In genomic region chr2:101305492-101306123, GRCh38 we compare ENCODE assay signal across 10 cellular contexts. TPM values are rescaled to one million over a fixed set of nuclear protein-coding genes. Genes with fewer than 3 reads are reported as not detected.
DNase-seq lines count a peak whose midpoint lies in the region; ATAC-seq, FAIRE-seq and TF ChIP-seq lines count a peak whose summit lies in the region.
"Had no signal": no experiment of that assay in that cellular context is flagged by ENCODE, and none has a peak within 500 bp of the region (broad histone marks: within the 10 kb centered on the region; RNA-seq: fewer than 3 reads in every experiment).

No MANE protein-coding gene starts in this region.

- H3K4me3 Mint-ChIP-seq in activated naive CD4-positive, alpha-beta T cell treated with anti-CD3 and anti-CD28 coated beads for 36 hours: peak overlapping the region; percentile 82
- peak overlapping the region; percentile 89 for H3K4me3 Mint-ChIP-seq in type B pancreatic cell

- H3K27me3 Mint-ChIP-seq in activated naive CD4-positive, alpha-beta T cell treated with anti-CD3 and anti-CD28 coated beads for 36 hours (ENCODE audit: low read depth): no peaks in the 10 kb centered on the region
- no peaks in the 10 kb centered on the region for H3K27me3 Mint-ChIP-seq in type B pancreatic cell

- no peak for TF ChIP-seq CTCF in ascending aorta (IDR thresholded peaks at IDR 0.05)
- TF ChIP-seq CTCF in type B pancreatic cell (conservative IDR thresholded peaks at IDR 0.05): no peak

- no peaks in the 10 kb centered on the region for H3K9me3 Mint-ChIP-seq in activated naive CD4-positive, alpha-beta T cell treated with anti-CD3 and anti-CD28 coated beads for 36 hours
- H3K9me3 Mint-ChIP-seq in type B pancreatic cell: no peaks in the 10 kb centered on the region

- peaks cover 0 to 3% of the 10 kb centered on the region in 2 donors for H3K36me3 ChIP-seq in ascending aorta

- DNase-seq in activated naive CD4-positive, alpha-beta T cell treated with anti-CD3 and anti-CD28 coated beads for 36 hours: no peak
- no peak for DNase-seq in activated naive CD4-positive, alpha-beta T cell treated with Interleukin-2 at 50 U/mL for 16 hours
- DNase-seq in ascending aorta (ENCODE audit: low spot score in 2 of 2): no peak
- peak; percentile 33 for DNase-seq in kidney glomerular epithelial cell (lab: John Stamatoyannopoulos, UW)
- DNase-seq in type B pancreatic cell (ENCODE audit: extremely low spot score, unreplicated experiment): no peak
- no peak for DNase-seq in GM12892 (ENCODE audit: insufficient read length)
- DNase-seq: DMS53, NCI-H510A had no signal

- H3K27ac ChIP-seq in ascending aorta: peak overlapping the region; percentile 9 to 94

- peak overlapping the region; percentile 16 for H3K27ac Mint-ChIP-seq in activated naive CD4-positive, alpha-beta T cell treated with anti-CD3 and anti-CD28 coated beads for 36 hours
- H3K27ac Mint-ChIP-seq in type B pancreatic cell: peak overlapping the region; percentile 6

- ATAC-seq in HG03439 (IDR thresholded peaks at IDR 0.05; ENCODE audit: unreplicated experiment): no peak
- no peak for ATAC-seq in activated CD4-positive, CD25-positive, alpha-beta regulatory T cell treated with anti-CD3 and anti-CD28 coated beads, Interleukin-2, amount 50 U/mL, for 24 hours

- intact Hi-C loops in activated naive CD4-positive, alpha-beta T cell treated with anti-CD3 and anti-CD28 coated beads for 36 hours (cut with micrococcal nuclease): loop anchor here (2.0 to 10.0 kb wide), 7 partner anchors 412 to 1119 kb away; partner anchors contain the start of gene IL18RAP
- intact Hi-C loops in ascending aorta (cut with DNase I): loop anchor here (5.0 to 10.0 kb wide), 2 partner anchors 151 to 303 kb away; partner anchors contain the start of genes RPL31 and TBC1D8

- H3K27me3 ChIP-seq in ascending aorta: no peaks in the 10 kb centered on the region

- no peak for FAIRE-seq in GM12892 (lab: Jason Lieb, UNC)

- peak overlapping the region; percentile 76 to 95 for H3K4me3 ChIP-seq in ascending aorta

- no peaks in the 10 kb centered on the region for H3K9me3 ChIP-seq in ascending aorta

- peaks cover 14% of the 10 kb centered on the region for H3K36me3 Mint-ChIP-seq in activated naive CD4-positive, alpha-beta T cell treated with anti-CD3 and anti-CD28 coated beads for 36 hours (ENCODE audit: low read depth)
- H3K36me3 Mint-ChIP-seq in type B pancreatic cell: peaks cover 19% of the 10 kb centered on the region

- TF ChIP-seq POLR2A in GM12892 (IDR thresholded peaks at IDR 0.05; ENCODE audit: low read depth, low read length): no peak

- CTCF ChIA-PET in activated naive CD4-positive, alpha-beta T cell treated with anti-CD3 and anti-CD28 coated beads for 36 hours (lab: Charles Lee): interaction anchor here (1.7 kb wide), 1 partner anchor 36 kb away, joined by 4 read pairs; no protein-coding TSS in a partner anchor

- peaks cover 71% of the 10 kb centered on the region for H3K4me1 Mint-ChIP-seq in activated naive CD4-positive, alpha-beta T cell treated with anti-CD3 and anti-CD28 coated beads for 36 hours (ENCODE audit: low read depth)
- H3K4me1 Mint-ChIP-seq in type B pancreatic cell (ENCODE audit: unreplicated experiment): peaks cover 33% of the 10 kb centered on the region

- H3K4me1 ChIP-seq in ascending aorta: peaks cover 3 to 20% of the 10 kb centered on the region in 2 donors

RNA-seq across cellular contexts. Expression of gene RNF149, which starts 2.9 kb away (rescaled TPM):
- total RNA-seq in activated naive CD4-positive, alpha-beta T cell treated with anti-CD3 and anti-CD28 coated beads for 36 hours: 10 to 100 TPM; 25.0 to 27.1 TPM
- total RNA-seq in ascending aorta (39.9 TPM), type B pancreatic cell (ENCODE audit: low replicate concordance) (47.0 and 57.3 TPM in 2 replicates)
- polyA plus RNA-seq in GM12892 (2012; ENCODE audit: missing spikeins): 17.3 TPM

RNA-seq across cellular contexts. Expression of gene CNOT11, which starts 52.9 kb away (rescaled TPM):
- 10 to 100 TPM; 38.3 to 40.3 TPM for total RNA-seq in activated naive CD4-positive, alpha-beta T cell treated with anti-CD3 and anti-CD28 coated beads for 36 hours
- 32.5 TPM for total RNA-seq in ascending aorta
- 64.5 and 69.6 TPM in 2 replicates for total RNA-seq in type B pancreatic cell (ENCODE audit: low replicate concordance)
- polyA plus RNA-seq in GM12892 (2012; ENCODE audit: missing spikeins): 33.0 TPM
